Comparison of ENCODE assay signal across 31 cellular contexts in the genomic region with DNA sequence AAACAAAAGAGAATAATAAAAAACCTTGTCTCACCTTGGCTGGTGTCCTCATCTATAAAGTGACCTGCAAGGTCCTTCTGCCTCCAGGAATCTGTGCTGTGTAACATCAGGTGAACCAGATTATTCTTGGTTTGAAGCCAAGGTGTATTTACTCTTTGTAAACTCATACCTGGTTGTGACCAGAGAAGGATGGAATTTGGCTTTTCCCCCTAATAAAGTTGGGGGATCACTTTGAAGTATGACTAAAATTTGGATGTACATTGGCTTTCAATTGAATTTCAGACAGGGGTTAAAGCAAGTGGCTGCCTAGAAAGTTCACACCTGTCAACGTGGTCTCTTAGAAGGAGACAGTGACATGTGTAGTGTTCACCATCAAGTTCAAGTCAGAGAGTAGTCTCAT.
"Had no signal": no experiment of that assay in that cellular context is flagged by ENCODE, and none has a peak within 500 bp of the region (broad histone marks: within the 10 kb centered on the region; RNA-seq: fewer than 3 reads in every experiment).

No MANE protein-coding gene starts in this region.

- H3K4me1 ChIP-seq: adrenal gland, breast epithelium had no signal

- H3K36me3 ChIP-seq: adrenal gland, brain microvascular endothelial cell, breast epithelium had no signal

- H3K4me3 ChIP-seq: adrenal gland, body of pancreas, breast epithelium had no signal

- DNase-seq: activated B cell treated with CpG ODN at 0.5 μM for 24 hours; activated CD4-positive, alpha-beta memory T cell treated with anti-CD3 and anti-CD28 coated beads for 36 hours; activated CD4-positive, alpha-beta T cell treated with anti-CD3 and anti-CD28 coated beads for 4 hours; activated CD4-positive, alpha-beta T cell treated with anti-CD3 and anti-CD28 coated beads, Interleukin-2, amount 10 ng/mL, durations not matched to agents 24 days and 14 days; activated CD4-positive, alpha-beta T cell treated with anti-CD3 and anti-CD28 coated beads, Interleukin-2, amount 50 U/mL, for 1 hour; activated CD4-positive, alpha-beta T cell treated with anti-CD3 and anti-CD28 coated beads, Interleukin-2, amount 50 U/mL, for 4 hours; activated CD4-positive, CD25-positive, alpha-beta regulatory T cell treated with anti-CD3 and anti-CD28 coated beads, Interleukin-2, amount 50 U/mL, for 72 hours; activated CD8-positive, alpha-beta memory T cell treated with anti-CD3 and anti-CD28 coated beads, Interleukin-2, amount 50 U/mL, for 4 hours; activated CD8-positive, alpha-beta T cell treated with anti-CD3 and anti-CD28 coated beads for 36 hours; activated effector memory CD4-positive, alpha-beta T cell treated with anti-CD3 and anti-CD28 coated beads, Interleukin-2, amount 50 U/mL, for 16 hours; activated gamma-delta T cell treated with Interleukin-2 at 50 U/mL for 16 hours; activated naive CD4-positive, alpha-beta T cell; activated naive CD4-positive, alpha-beta T cell treated with anti-CD3 and anti-CD28 coated beads for 36 hours; activated naive CD4-positive, alpha-beta T cell treated with anti-CD3 and anti-CD28 coated beads, Interleukin-2, amount 50 U/mL, for 16 hours; activated naive CD8-positive, alpha-beta T cell treated with anti-CD3 and anti-CD28 coated beads for 36 hours; activated T-cell treated with anti-CD3 and anti-CD28 coated beads for 4 hours; activated T-cell treated with anti-CD3 and anti-CD28 coated beads, Interleukin-2, amount 50 U/mL, for 1 hour; activated T-cell treated with anti-CD3 and anti-CD28 coated beads, Interleukin-2, amount 50 U/mL, for 4 hours; activated T-cell treated with anti-CD3 and anti-CD28 coated beads, Interleukin-2, amount 50 U/mL, for 72 hours; adrenal gland; amniotic stem cell; aorta; body of pancreas; brain microvascular endothelial cell; central memory CD4-positive, alpha-beta T cell; T-helper 2 cell; T-helper 9 cell had no signal

- ATAC-seq: activated CD8-positive, alpha-beta T cell treated with anti-CD3 and anti-CD28 coated beads for 36 hours; activated naive CD4-positive, alpha-beta T cell treated with anti-CD3 and anti-CD28 coated beads, Interleukin-2, amount 50 U/mL, for 72 hours; activated T-cell treated with anti-CD3 and anti-CD28 coated beads, Interleukin-2, amount 50 U/mL, for 4 hours; activated T-cell treated with anti-CD3 and anti-CD28 coated beads, Interleukin-2, amount 50 U/mL, for 72 hours; activated T-helper 17 cell treated with anti-CD3 and anti-CD28 coated beads, Interleukin-2, amount 50 U/mL, for 72 hours; body of pancreas had no signal

- H3K27ac ChIP-seq: adrenal gland, body of pancreas, brain microvascular endothelial cell, breast epithelium, VCaP had no signal

- H3K27me3 ChIP-seq: adrenal gland, body of pancreas, brain microvascular endothelial cell, breast epithelium had no signal

- H3K9me3 ChIP-seq: adrenal gland, body of pancreas, breast epithelium had no signal
